In the genomic region with DNA sequence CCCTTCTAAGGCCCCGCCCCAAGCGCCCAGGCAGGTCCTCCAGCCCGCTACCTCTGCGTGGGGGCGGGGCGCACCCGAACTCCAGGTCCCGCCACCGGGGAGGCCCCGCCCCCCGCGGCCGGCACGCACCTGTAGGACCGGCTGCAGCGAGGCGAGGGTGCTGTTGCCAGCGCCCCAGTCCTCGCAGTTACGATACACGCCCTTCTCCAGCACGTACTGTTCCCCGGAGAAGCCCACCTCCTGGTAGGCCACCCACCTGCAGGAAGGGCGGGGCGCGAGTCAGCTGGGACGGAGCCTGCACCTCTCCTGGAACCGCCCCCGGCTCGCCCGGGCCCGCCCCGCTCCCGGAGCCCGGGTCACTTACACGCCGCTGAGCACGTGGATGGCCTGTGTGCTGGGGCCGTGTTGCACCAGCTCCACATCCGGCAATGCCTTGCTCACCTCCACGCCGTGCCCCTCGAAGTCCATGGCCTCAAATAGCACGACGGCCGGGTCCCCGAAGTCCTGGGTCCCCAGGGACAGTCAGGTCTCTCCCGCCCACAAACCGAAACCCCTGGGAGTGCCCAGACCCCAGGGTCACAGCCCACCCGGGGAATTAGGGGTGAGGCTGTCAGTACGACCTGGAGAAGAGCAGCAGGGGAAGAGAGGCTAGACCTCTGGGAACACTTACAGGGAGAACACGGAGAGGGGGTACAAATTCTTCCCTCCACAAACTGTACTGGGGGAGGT, we compare ENCODE assay signal across 8 cellular contexts. TPM values are rescaled to one million over a fixed set of nuclear protein-coding genes. Genes with fewer than 3 reads are reported as not detected.
DNase-seq lines count a peak whose midpoint lies in the region; ATAC-seq and TF ChIP-seq lines count a peak whose summit lies in the region.

No MANE protein-coding gene starts in this region.

- TF ChIP-seq EP300 in neural cell (conservative IDR thresholded peaks at IDR 0.05; ENCODE audit: poor library complexity, severe bottlenecking) = no peak

- H3K36me3 ChIP-seq in esophagus (ENCODE audit: control insufficient read depth in 2 of 2, insufficient read depth in 2 of 2, low read length in 1 of 2) (peaks cover 0 to 15% of the 10 kb centered on the region in 2 donors), neural cell (ENCODE audit: insufficient read depth, low read length) (no peaks in the 10 kb centered on the region), stomach smooth muscle (ENCODE audit: control insufficient read depth in 2 of 2, insufficient read depth in 2 of 2, low read length in 2 of 2) (no peaks in the 10 kb centered on the region)

- H3K4me3 ChIP-seq in esophagus (ENCODE audit: low read depth in 1 of 2, low read length in 2 of 2) (peak overlapping the region; percentile 41 to 48), neural cell (ENCODE audit: low read length) (peak overlapping the region; percentile 67), stomach smooth muscle (ENCODE audit: low read length in 2 of 2) (peak overlapping the region; percentile 53 to 67)

- ATAC-seq in HG03039 (IDR thresholded peaks at IDR 0.05; ENCODE audit: unreplicated experiment) = peak; percentile 62

- no peak overlapping the region for H2AFZ ChIP-seq in neural cell (ENCODE audit: low read depth, low read length)

- no peaks in the 10 kb centered on the region for H4K20me1 ChIP-seq in neural cell (ENCODE audit: insufficient read depth)

- no peaks in the 10 kb centered on the region for H3K9me3 ChIP-seq in esophagus (ENCODE audit: control insufficient read depth in 2 of 2, insufficient read depth in 1 of 2, low read depth in 1 of 2, low read length in 1 of 2)
- no peaks in the 10 kb centered on the region for H3K9me3 ChIP-seq in neural cell (ENCODE audit: low read length)
- H3K9me3 ChIP-seq in stomach smooth muscle (ENCODE audit: control insufficient read depth in 2 of 2, low read length in 2 of 2) = no peaks in the 10 kb centered on the region

- H3K9ac ChIP-seq in neural cell (ENCODE audit: low read length) (peak overlapping the region; percentile 45), stomach smooth muscle (ENCODE audit: low read length in 2 of 2) (no peak overlapping the region)

- no peaks in the 10 kb centered on the region for H3F3A ChIP-seq in neural cell (ENCODE audit: insufficient read depth, low read length, poor library complexity, severe bottlenecking)

- no peak for TF ChIP-seq RAD21 in neural cell (conservative IDR thresholded peaks at IDR 0.05)

- WGBS in esophagus, 2 donors = 11 to 13% methylated on average over 41 to 52 of the region's 52 CpGs

- no peaks in the 10 kb centered on the region for H3K9me2 ChIP-seq in neural cell (ENCODE audit: insufficient read depth, low read length)

- H3K79me2 ChIP-seq in neural cell (replicated peaks; ENCODE audit: insufficient read depth, low read length) = no peaks in the 10 kb centered on the region

- H3K4me2 ChIP-seq in neural cell (ENCODE audit: low read length) = no peak overlapping the region

- DNase-seq in EH (ENCODE audit: low read depth) (peak; percentile 30), NCI-H69 (lab: John Stamatoyannopoulos, UW) (peak; percentile 85), KG1 (lab: John Stamatoyannopoulos, UW) (no peak)
- peak; percentile 90 for DNase-seq in activated CD8-positive, alpha-beta memory T cell treated with anti-CD3 and anti-CD28 coated beads, Interleukin-2, amount 50 U/mL, for 48 hours

- no peaks in the 10 kb centered on the region for H3K27me3 ChIP-seq in esophagus (ENCODE audit: control insufficient read depth in 1 of 2, insufficient read depth in 2 of 2, low read length in 2 of 2)
- peaks cover 18% of the 10 kb centered on the region for H3K27me3 ChIP-seq in neural cell (ENCODE audit: insufficient read depth, low read depth, low read length)
- H3K27me3 ChIP-seq in stomach smooth muscle (ENCODE audit: control insufficient read depth in 1 of 2, insufficient read depth in 2 of 2, low read length in 2 of 2) = peaks cover 18 to 29% of the 10 kb centered on the region in 2 donors

- peaks cover 4 to 10% of the 10 kb centered on the region in 2 donors for H3K4me1 ChIP-seq in esophagus (ENCODE audit: control insufficient read depth in 2 of 2, insufficient read depth in 2 of 2, low read length in 1 of 2)
- peaks cover 13% of the 10 kb centered on the region for H3K4me1 ChIP-seq in stomach smooth muscle (ENCODE audit: control insufficient read depth, insufficient read depth, low read length)

- H3K27ac ChIP-seq in esophagus (ENCODE audit: low read depth in 2 of 2, low read length in 1 of 2) (peak overlapping the region; percentile 51 to 57), neural cell (ENCODE audit: low read length) (no peak overlapping the region), stomach smooth muscle (ENCODE audit: low read length) (no peak overlapping the region)

- TF ChIP-seq CTCF in neural cell (IDR thresholded peaks at IDR 0.05; ENCODE audit: poor library complexity, severe bottlenecking) = no peak

TF ChIP-seq in neural cell, 6 proteins besides CTCF, POLR2A, EP300 and RAD21:
- TF ChIP-seq TAF1 (IDR thresholded peaks at IDR 0.05; ENCODE audit: low read depth) = no peak
- TF ChIP-seq, protein P1, sequence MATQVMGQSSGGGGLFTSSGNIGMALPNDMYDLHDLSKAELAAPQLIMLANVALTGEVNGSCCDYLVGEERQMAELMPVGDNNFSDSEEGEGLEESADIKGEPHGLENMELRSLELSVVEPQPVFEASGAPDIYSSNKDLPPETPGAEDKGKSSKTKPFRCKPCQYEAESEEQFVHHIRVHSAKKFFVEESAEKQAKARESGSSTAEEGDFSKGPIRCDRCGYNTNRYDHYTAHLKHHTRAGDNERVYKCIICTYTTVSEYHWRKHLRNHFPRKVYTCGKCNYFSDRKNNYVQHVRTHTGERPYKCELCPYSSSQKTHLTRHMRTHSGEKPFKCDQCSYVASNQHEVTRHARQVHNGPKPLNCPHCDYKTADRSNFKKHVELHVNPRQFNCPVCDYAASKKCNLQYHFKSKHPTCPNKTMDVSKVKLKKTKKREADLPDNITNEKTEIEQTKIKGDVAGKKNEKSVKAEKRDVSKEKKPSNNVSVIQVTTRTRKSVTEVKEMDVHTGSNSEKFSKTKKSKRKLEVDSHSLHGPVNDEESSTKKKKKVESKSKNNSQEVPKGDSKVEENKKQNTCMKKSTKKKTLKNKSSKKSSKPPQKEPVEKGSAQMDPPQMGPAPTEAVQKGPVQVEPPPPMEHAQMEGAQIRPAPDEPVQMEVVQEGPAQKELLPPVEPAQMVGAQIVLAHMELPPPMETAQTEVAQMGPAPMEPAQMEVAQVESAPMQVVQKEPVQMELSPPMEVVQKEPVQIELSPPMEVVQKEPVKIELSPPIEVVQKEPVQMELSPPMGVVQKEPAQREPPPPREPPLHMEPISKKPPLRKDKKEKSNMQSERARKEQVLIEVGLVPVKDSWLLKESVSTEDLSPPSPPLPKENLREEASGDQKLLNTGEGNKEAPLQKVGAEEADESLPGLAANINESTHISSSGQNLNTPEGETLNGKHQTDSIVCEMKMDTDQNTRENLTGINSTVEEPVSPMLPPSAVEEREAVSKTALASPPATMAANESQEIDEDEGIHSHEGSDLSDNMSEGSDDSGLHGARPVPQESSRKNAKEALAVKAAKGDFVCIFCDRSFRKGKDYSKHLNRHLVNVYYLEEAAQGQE (IDR thresholded peaks at IDR 0.05; ENCODE audit: borderline replicate concordance) = no peak
- no peak for TF ChIP-seq MXI1 (conservative IDR thresholded peaks at IDR 0.05; ENCODE audit: poor library complexity, severe bottlenecking)
- no peak for TF ChIP-seq POLR2AphosphoS5 (IDR thresholded peaks at IDR 0.05)
- TF ChIP-seq SMC3 (conservative IDR thresholded peaks at IDR 0.05; ENCODE audit: poor library complexity) = no peak
- TF ChIP-seq EZH2 (IDR thresholded peaks at IDR 0.05; ENCODE audit: borderline replicate concordance, insufficient read depth, low read length, poor library complexity, severe bottlenecking) = no peak
TF ChIP-seq in neural cell: peak in this region for 0.

RNA-seq across cellular contexts. Expression of a gene that starts 17.3 kb away (rescaled TPM):
- polyA plus RNA-seq in esophagus = 100 to 1,000 TPM; 163 to 275 TPM
- 0.18 and 2.5 TPM in 2 replicates for polyA plus RNA-seq in neural cell
- polyA minus RNA-seq in neural cell = 0.93 TPM in 1 of 2 replicates, not detected in the other

RNA-seq across cellular contexts. Expression of a gene that starts 18.9 kb away (rescaled TPM):
- polyA plus RNA-seq in esophagus (10 to 100 TPM; 17.0 to 20.6 TPM), neural cell (not detected in 2 replicates)
- polyA minus RNA-seq in neural cell = not detected in 2 replicates

RNA-seq across cellular contexts. Expression of a gene that starts 30.2 kb away (rescaled TPM):
- polyA plus RNA-seq in esophagus (10 to 100 TPM; 10.1 to 16.0 TPM), neural cell (18.5 and 19.4 TPM in 2 replicates)
- 12.0 and 13.9 TPM in 2 replicates for polyA minus RNA-seq in neural cell

RNA-seq across cellular contexts. Expression of a gene that starts 35.9 kb away (rescaled TPM):
- polyA plus RNA-seq in esophagus (under 1 TPM; 0.28 to 0.51 TPM), neural cell (not detected in 2 replicates)
- polyA minus RNA-seq in neural cell = not detected in 2 replicates

RNA-seq across cellular contexts. Expression of a gene that starts 56.8 kb away (rescaled TPM):
- polyA plus RNA-seq in esophagus (100 to 1,000 TPM; 170 to 299 TPM), neural cell (7.5 and 12.8 TPM in 2 replicates)
- 7.3 and 9.1 TPM in 2 replicates for polyA minus RNA-seq in neural cell

Comparison
In these comparisons a context has a peak if more than half of its experiments do, and no peak if none do; other contexts are left out.
1. H3K27ac ChIP-seq: peak in esophagus (2 of 2); none in neural cell (single experiment) and stomach smooth muscle (single experiment).
2. RNA of a gene that starts 17.3 kb away (polyA plus RNA-seq): 163 to 275 TPM in esophagus; 0.18 to 2.5 TPM in neural cell; every median in the first group is over 10 times any median in the second.
3. RNA of a gene that starts 18.9 kb away (polyA plus RNA-seq): 17.0 to 20.6 TPM in esophagus; not detected in neural cell; every median in the first group is over 10 times any median in the second.
4. Peak in every context shown above with its lines, with median percentiles within 50 percentile points of each other: H3K4me3 ChIP-seq.